Comparison of ENCODE assay signal across 1 cellular context in genomic region chr7:129865932-129866214, GRCh38.
TF ChIP-seq lines count a peak whose summit lies in the region.

No MANE protein-coding gene starts in this region.

TF ChIP-seq in IMR-90, 13 proteins besides CTCF, POLR2A, EP300 and RAD21 (continued from another document):
- TF ChIP-seq, protein P1, sequence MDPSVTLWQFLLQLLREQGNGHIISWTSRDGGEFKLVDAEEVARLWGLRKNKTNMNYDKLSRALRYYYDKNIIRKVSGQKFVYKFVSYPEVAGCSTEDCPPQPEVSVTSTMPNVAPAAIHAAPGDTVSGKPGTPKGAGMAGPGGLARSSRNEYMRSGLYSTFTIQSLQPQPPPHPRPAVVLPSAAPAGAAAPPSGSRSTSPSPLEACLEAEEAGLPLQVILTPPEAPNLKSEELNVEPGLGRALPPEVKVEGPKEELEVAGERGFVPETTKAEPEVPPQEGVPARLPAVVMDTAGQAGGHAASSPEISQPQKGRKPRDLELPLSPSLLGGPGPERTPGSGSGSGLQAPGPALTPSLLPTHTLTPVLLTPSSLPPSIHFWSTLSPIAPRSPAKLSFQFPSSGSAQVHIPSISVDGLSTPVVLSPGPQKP (IDR thresholded peaks at IDR 0.05; ENCODE audit: borderline replicate concordance, low read depth, low read length), result no peak
- no peak for TF ChIP-seq SMC3 (IDR thresholded peaks at IDR 0.05; ENCODE audit: low read depth, low read length)
TF ChIP-seq in IMR-90: peak in this region for 0.
